ENCODE assay signal across 8 cellular contexts in the genomic region with DNA sequence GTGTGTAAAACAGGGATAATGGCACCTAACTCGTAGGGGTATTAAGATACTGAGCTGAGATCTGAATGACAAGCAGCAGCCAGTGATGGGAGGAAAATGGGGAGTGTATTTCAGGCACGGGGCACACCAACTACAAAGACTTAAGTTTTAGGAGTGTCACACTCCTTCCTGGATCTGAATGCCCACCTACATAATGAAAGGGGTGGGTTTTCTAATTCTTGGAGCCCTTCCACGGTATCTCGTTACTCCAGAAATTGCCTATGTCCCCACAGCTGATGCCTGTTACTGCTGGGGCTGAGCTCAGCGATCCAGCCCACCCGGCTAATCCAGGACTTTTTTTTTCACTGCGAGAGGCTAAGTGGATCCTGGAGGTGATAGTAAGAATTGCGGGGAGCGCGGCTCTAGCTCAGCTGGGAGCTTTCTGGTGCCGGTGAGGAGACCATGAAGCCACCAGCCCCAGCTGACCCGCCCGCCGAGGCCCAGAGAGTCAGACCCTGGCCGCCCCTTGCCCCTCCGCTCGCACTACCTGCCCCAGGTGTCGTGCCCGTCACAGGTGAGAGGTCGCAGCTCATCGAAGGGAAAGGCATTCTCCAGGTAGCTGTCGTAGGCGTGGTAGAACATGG. TPM values are rescaled to one million over a fixed set of nuclear protein-coding genes. Genes with fewer than 3 reads are reported as not detected.
DNase-seq lines count a peak whose midpoint lies in the region; ATAC-seq and TF ChIP-seq lines count a peak whose summit lies in the region.

No MANE protein-coding gene starts in this region.

- peak; percentile 5 for ATAC-seq in GM18511 (IDR thresholded peaks at IDR 0.05; ENCODE audit: unreplicated experiment)
- peak in 1 of 2 donors; percentile 26 for ATAC-seq in stimulated activated naive B cell treated with anti-CD40 and anti-IgM and Interleukin-4, amounts not matched to agents 10 μg/mL and 1 μg/mL and 100 μg/mL, for 72 hours (replicated peaks)
- no peak for ATAC-seq in GM19397 (IDR thresholded peaks at IDR 0.05; ENCODE audit: unreplicated experiment)
- ATAC-seq in HG02588 (IDR thresholded peaks at IDR 0.05; ENCODE audit: unreplicated experiment) = no peak

- in situ Hi-C loops in astrocyte of the spinal cord (cut with HindIII; ENCODE audit: low sequenced_read_pairs) = no loop called here

- DNase-seq in AG09309 (ENCODE audit: low read depth) (no peak), NCI-H345 (lab: John Stamatoyannopoulos, UW) (peak; percentile 27), astrocyte of the spinal cord (ENCODE audit: low read depth, low spot score) (peak; percentile 5), immature natural killer cell (peak in 1 of 3 donors; percentile 4)
- DNase-seq in stimulated activated naive B cell treated with anti-CD40 and anti-IgM and Interleukin-4, amounts not matched to agents 10 μg/mL and 1 μg/mL and 100 μg/mL, for 72 hours = no peak

- H3K9me3 Mint-ChIP-seq in immature natural killer cell = no peaks in the 10 kb centered on the region
- H3K9me3 Mint-ChIP-seq in stimulated activated naive B cell treated with anti-CD40 and anti-IgM and Interleukin-4, amounts not matched to agents 10 μg/mL and 1 μg/mL and 100 μg/mL, for 72 hours = no peaks in the 10 kb centered on the region

- H3K27me3 Mint-ChIP-seq in immature natural killer cell (ENCODE audit: low read depth in 3 of 3) = peaks cover 5 to 6% (median 5%) of the 10 kb centered on the region in 3 donors
- H3K27me3 Mint-ChIP-seq in stimulated activated naive B cell treated with anti-CD40 and anti-IgM and Interleukin-4, amounts not matched to agents 10 μg/mL and 1 μg/mL and 100 μg/mL, for 72 hours = no peaks in the 10 kb centered on the region

- peaks cover 10 to 16% (median 13%) of the 10 kb centered on the region in 3 donors for H3K36me3 Mint-ChIP-seq in immature natural killer cell
- peaks cover 7 to 17% of the 10 kb centered on the region in 2 donors for H3K36me3 Mint-ChIP-seq in stimulated activated naive B cell treated with anti-CD40 and anti-IgM and Interleukin-4, amounts not matched to agents 10 μg/mL and 1 μg/mL and 100 μg/mL, for 72 hours

- peak overlapping the region; percentile 94 to 98 (median 97) for H3K4me3 Mint-ChIP-seq in immature natural killer cell
- peak overlapping the region; percentile 88 to 93 for H3K4me3 Mint-ChIP-seq in stimulated activated naive B cell treated with anti-CD40 and anti-IgM and Interleukin-4, amounts not matched to agents 10 μg/mL and 1 μg/mL and 100 μg/mL, for 72 hours

- peak overlapping the region; percentile 81 to 98 (median 93) for H3K27ac Mint-ChIP-seq in immature natural killer cell
- H3K27ac Mint-ChIP-seq in stimulated activated naive B cell treated with anti-CD40 and anti-IgM and Interleukin-4, amounts not matched to agents 10 μg/mL and 1 μg/mL and 100 μg/mL, for 72 hours = peak overlapping the region; percentile 92

- H3K4me3 ChIP-seq in AG09309 (ENCODE audit: control insufficient read depth, low read depth, low read length) = peak overlapping the region; percentile 91
- H3K4me3 ChIP-seq in astrocyte of the spinal cord (ENCODE audit: low read depth, low read length) = peak overlapping the region; percentile 98

- peaks cover 35 to 58% of the 10 kb centered on the region in 2 donors for H3K4me1 Mint-ChIP-seq in immature natural killer cell
- peaks cover 26 to 51% of the 10 kb centered on the region in 2 donors for H3K4me1 Mint-ChIP-seq in stimulated activated naive B cell treated with anti-CD40 and anti-IgM and Interleukin-4, amounts not matched to agents 10 μg/mL and 1 μg/mL and 100 μg/mL, for 72 hours

- TF ChIP-seq CTCF in AG09309 (IDR thresholded peaks at IDR 0.05; ENCODE audit: control insufficient read depth, insufficient read depth, low read depth, low read length, missing control alignments) (no peak), astrocyte of the spinal cord (IDR thresholded peaks at IDR 0.05; ENCODE audit: low read depth, low read length) (no peak)

RNA-seq across cellular contexts. Expression of gene EDEM2, which starts 0.7 kb away (rescaled TPM):
- polyA plus RNA-seq in immature natural killer cell = 10 to 100 TPM; 48.6 to 62.2 (median 48.8) TPM

RNA-seq across cellular contexts. Expression of gene PROCR, which starts 25.5 kb away (rescaled TPM):
- 10 to 100 TPM; 11.0 to 17.9 (median 16.5) TPM for polyA plus RNA-seq in immature natural killer cell

RNA-seq across cellular contexts. Expression of gene TRPC4AP, which starts 53.8 kb away (rescaled TPM):
- polyA plus RNA-seq in immature natural killer cell = 10 to 100 TPM; 58.0 to 89.0 (median 72.5) TPM

Comparison
In these comparisons a context has a peak if more than half of its experiments do, and no peak if none do; other contexts are left out.
1. DNase-seq: peak in NCI-H345 (single experiment) and astrocyte of the spinal cord (single experiment); none in AG09309 (single experiment) and stimulated activated naive B cell treated with anti-CD40 and anti-IgM and Interleukin-4, amounts not matched to agents 10 μg/mL and 1 μg/mL and 100 μg/mL, for 72 hours (single experiment).